ENCODE assay signal across 8 cellular contexts in the genomic region with DNA sequence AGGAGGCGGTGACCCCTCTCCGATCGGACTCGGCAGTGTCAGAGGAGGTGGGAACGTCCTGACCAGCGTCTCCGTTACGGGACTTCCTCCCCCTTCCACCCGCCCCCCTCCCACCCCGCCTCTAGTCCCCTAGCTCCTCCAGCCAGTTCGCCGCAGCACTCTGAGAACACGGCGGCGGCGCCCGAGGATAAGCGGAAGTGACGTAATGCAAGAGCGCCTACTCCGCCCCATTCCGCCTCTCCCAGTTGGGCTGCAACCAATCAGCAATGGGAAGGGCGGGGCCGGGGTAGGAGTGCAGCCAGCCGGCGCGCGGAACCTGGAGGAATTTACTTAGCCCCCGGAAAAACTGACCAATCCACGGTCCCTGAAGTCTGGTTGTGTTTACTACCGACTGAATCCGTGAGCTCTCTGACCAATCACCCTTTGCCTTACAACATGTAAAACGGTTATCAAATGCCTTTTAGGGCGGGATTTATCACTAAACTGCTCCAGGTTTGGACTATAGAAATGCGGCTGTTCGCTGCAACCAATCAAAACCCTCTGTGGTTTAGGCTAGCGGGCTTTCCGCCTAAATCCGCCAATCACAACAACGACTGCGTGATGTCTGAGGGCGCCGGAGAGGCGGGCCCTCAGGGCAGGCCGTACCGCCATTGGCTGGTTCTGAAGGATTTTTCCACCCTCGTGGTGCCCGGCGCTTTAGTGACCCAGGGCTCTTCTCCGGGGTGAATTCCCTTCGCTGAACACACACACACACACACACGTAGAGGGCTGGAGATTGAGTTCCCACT. TPM values are rescaled to one million over a fixed set of nuclear protein-coding genes. Genes with fewer than 3 reads are reported as not detected.
DNase-seq lines count a peak whose midpoint lies in the region; ATAC-seq and TF ChIP-seq lines count a peak whose summit lies in the region.

A gene with protein sequence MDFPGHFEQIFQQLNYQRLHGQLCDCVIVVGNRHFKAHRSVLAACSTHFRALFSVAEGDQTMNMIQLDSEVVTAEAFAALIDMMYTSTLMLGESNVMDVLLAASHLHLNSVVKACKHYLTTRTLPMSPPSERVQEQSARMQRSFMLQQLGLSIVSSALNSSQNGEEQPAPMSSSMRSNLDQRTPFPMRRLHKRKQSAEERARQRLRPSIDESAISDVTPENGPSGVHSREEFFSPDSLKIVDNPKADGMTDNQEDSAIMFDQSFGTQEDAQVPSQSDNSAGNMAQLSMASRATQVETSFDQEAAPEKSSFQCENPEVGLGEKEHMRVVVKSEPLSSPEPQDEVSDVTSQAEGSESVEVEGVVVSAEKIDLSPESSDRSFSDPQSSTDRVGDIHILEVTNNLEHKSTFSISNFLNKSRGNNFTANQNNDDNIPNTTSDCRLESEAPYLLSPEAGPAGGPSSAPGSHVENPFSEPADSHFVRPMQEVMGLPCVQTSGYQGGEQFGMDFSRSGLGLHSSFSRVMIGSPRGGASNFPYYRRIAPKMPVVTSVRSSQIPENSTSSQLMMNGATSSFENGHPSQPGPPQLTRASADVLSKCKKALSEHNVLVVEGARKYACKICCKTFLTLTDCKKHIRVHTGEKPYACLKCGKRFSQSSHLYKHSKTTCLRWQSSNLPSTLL (minus strand): TSS at position 202 of the 788 bp plus-strand sequence. CDS start 22,899 bp downstream, outside the sequence.

- peak within 1 kb of the TSS; percentile 94 to 99 (median 96) for H3K4me3 Mint-ChIP-seq in immature natural killer cell

- H3K27ac Mint-ChIP-seq in immature natural killer cell: peak within 1 kb of the TSS; percentile 91 to 98 (median 96)

- in situ Hi-C loops in ACHN (cut with HindIII; ENCODE audit: low pct_ligation_motif_present, low pct_unique_long_range_greater_than_20kb, low sequenced_read_pairs): no loop called here

- H3K36me3 Mint-ChIP-seq in immature natural killer cell: no peaks in the 10 kb centered on the region

- peak; percentile 82 for ATAC-seq in GM18873 (IDR thresholded peaks at IDR 0.05; ENCODE audit: low FRiP score, unreplicated experiment)
- peak; percentile 82 for ATAC-seq in HG03159 (IDR thresholded peaks at IDR 0.05; ENCODE audit: unreplicated experiment)

- TF ChIP-seq CTCF in WI38 (IDR thresholded peaks at IDR 0.05; ENCODE audit: low read depth, low read length) (no peak), cardiac fibroblast (IDR thresholded peaks at IDR 0.05; ENCODE audit: low read depth, low read length) (no peak)

- DNase-seq in ACHN: peak; percentile 98
- DNase-seq in NCI-H2227 treated with DMSO at 0.1 percent for 48 hours (lab: John Stamatoyannopoulos, UW): peak; percentile 96
- peak; percentile 100 for DNase-seq in cardiac fibroblast (ENCODE audit: low read depth in 2 of 2)
- DNase-seq in immature natural killer cell: peak; percentile 100
- peak; percentile 99 for DNase-seq in smooth muscle cell of the brain vasculature (ENCODE audit: low read depth, low spot score)

- H3K9me3 Mint-ChIP-seq in immature natural killer cell: no peaks in the 10 kb centered on the region

- H3K27me3 Mint-ChIP-seq in immature natural killer cell (ENCODE audit: low read depth in 3 of 3): peaks cover 13 to 17% (median 15%) of the 10 kb centered on the region in 3 donors

- peaks cover 36 to 37% of the 10 kb centered on the region in 2 donors for H3K4me1 Mint-ChIP-seq in immature natural killer cell

- peak within 1 kb of the TSS; percentile 91 for H3K4me3 ChIP-seq in WI38 (ENCODE audit: low read depth, low read length)
- peak within 1 kb of the TSS; percentile 98 for H3K4me3 ChIP-seq in cardiac fibroblast (replicated peaks in 1 of 2; ENCODE audit: low read depth in 2 of 2, low read length in 2 of 2)

RNA-seq across cellular contexts. Expression of the gene that starts here (rescaled TPM):
- 1 to 10 TPM in 1 of 3 donors, under 1 TPM in 1, not detected in 1; 0.72 to 1.2 TPM for polyA plus RNA-seq in immature natural killer cell

Comparison
In these comparisons a context has a peak if more than half of its experiments do, and no peak if none do; other contexts are left out.
1. Peak in every context shown above with its lines: DNase-seq, ATAC-seq and H3K4me3 ChIP-seq.